8 cellular contexts compared by ENCODE assay signal in the genomic region with DNA sequence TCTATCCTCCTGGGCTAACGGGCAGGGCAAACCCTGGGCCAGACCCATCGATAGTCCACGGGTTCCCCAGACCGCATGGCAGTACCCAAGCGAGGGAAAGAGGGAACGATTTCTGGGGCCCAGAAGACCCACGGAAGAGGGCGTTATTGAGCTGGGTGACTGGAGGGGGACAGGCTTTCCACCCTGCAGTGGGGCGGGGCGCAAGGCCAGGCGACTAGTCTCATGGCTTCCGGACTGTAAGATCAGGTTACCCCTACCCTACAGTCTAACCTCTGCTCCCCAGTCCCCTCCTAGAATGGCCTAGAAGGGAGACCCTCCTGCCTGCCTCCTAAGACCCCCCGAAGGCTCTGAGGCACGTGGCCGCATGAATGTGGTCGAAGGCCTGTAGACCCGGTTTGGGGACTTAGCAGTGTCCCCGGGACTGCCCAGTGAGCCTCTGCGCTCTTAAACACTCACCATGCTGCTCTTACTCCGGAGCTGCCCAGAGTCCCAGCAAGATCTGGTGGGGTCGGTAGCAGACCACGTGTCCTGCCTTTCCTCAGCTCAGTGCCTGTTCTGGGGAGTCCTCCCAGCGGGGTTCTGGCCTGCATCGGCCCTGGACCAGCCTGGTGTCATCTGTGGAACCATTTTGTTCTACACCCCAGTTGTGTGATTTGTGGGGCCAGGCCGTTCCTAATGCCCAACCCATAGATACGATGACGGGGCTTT. TPM values are rescaled to one million over a fixed set of nuclear protein-coding genes. Genes with fewer than 3 reads are reported as not detected.
A peak's percentile ranks its signal among the peaks of the same experiment; 100 is the strongest.
DNase-seq lines count a peak whose midpoint lies in the region; ATAC-seq and TF ChIP-seq lines count a peak whose summit lies in the region.

No MANE protein-coding gene starts in this region.

- TF ChIP-seq POLR2A in thyroid gland (IDR thresholded peaks at IDR 0.05) = no peak

- peaks cover 5% of the 10 kb centered on the region for H3K36me3 ChIP-seq in mucosa of stomach (ENCODE audit: control insufficient read depth, insufficient read depth, low read length)
- H3K36me3 ChIP-seq in thyroid gland = peaks cover 9 to 15% of the 10 kb centered on the region in 2 donors

- peak in 8 of 10 experiments; percentile 28 to 57 (median 48) for DNase-seq in CD4-positive, alpha-beta T cell
- DNase-seq in GOT3 (lab: John Stamatoyannopoulos, UW) = peak; percentile 26
- peak; percentile 67 for DNase-seq in NCI-H510A (lab: John Stamatoyannopoulos, UW)
- DNase-seq in activated CD8-positive, alpha-beta memory T cell treated with anti-CD3 and anti-CD28 coated beads for 24 hours = peak; percentile 84
- DNase-seq in epithelial cell of prostate (ENCODE audit: low read depth, low spot score) = no peak
- DNase-seq in thyroid gland = peak; percentile 69

- TF ChIP-seq CTCF in CD4-positive, alpha-beta T cell (IDR thresholded peaks at IDR 0.05) = no peak
- TF ChIP-seq CTCF in thyroid gland (IDR thresholded peaks at IDR 0.05) = no peak

- H3K4me1 Mint-ChIP-seq in CD4-positive, alpha-beta T cell (ENCODE audit: low read depth) = peaks cover 76% of the 10 kb centered on the region

- no peaks in the 10 kb centered on the region for H3K9me3 ChIP-seq in CD4-positive, alpha-beta T cell (ENCODE audit: control insufficient read depth, low read length)
- H3K9me3 ChIP-seq in mucosa of stomach (ENCODE audit: control insufficient read depth, low read length) (no peaks in the 10 kb centered on the region), thyroid gland (no peaks in the 10 kb centered on the region)

- H3K4me1 ChIP-seq in mucosa of stomach (ENCODE audit: control insufficient read depth, insufficient read depth, low read length) = peaks cover 9% of the 10 kb centered on the region
- peaks cover 8 to 18% of the 10 kb centered on the region in 2 donors for H3K4me1 ChIP-seq in thyroid gland

- H3K27me3 ChIP-seq in CD4-positive, alpha-beta T cell (ENCODE audit: control insufficient read depth, insufficient read depth, low read length) = no peaks in the 10 kb centered on the region
- H3K27me3 ChIP-seq in mucosa of stomach (ENCODE audit: control insufficient read depth, insufficient read depth, low read length) (no peaks in the 10 kb centered on the region), thyroid gland (no peaks in the 10 kb centered on the region)

- intact Hi-C loops in CD4-positive, alpha-beta T cell (cut with DNase I, micrococcal nuclease) = loop anchor here (1.0 to 5.0 kb wide), 4 partner anchors 24 to 159 kb away; partner anchors contain the start of genes RANGRF (in 1 of the 2) and RPL26 (in 1 of the 2)
- intact Hi-C loops in thyroid gland (cut with DNase I) = loop anchor here (10.0 kb wide), 2 partner anchors 71 to 99 kb away; partner anchors contain the start of genes HES7 and SLC25A35

- peak overlapping the region; percentile 89 for H3K27ac ChIP-seq in CD4-positive, alpha-beta T cell (ENCODE audit: low read depth, low read length)
- H3K27ac ChIP-seq in epithelial cell of prostate = peak overlapping the region; percentile 96
- H3K27ac ChIP-seq in thyroid gland = peak overlapping the region; percentile 93 to 99 (median 98)

- H3K36me3 Mint-ChIP-seq in CD4-positive, alpha-beta T cell (ENCODE audit: low read depth) = peaks cover 67% of the 10 kb centered on the region

- WGBS in thyroid gland, 2 donors = 4 to 5% methylated on average over 21 to 24 of the region's 27 CpGs

- CTCF ChIA-PET in CD4-positive, alpha-beta T cell (lab: Charles Lee) = interaction anchor here (0.9 to 4.0 kb wide), 9 partner anchors 9 to 104 kb away, joined by 3 to 30 read pairs (median 8); partner anchors contain the start of genes BORCS6, CTC1 and SLC25A35

- H3K27me3 Mint-ChIP-seq in CD4-positive, alpha-beta T cell = peaks cover 42% of the 10 kb centered on the region

- POLR2A ChIA-PET in CD4-positive, alpha-beta T cell (lab: Charles Lee) = interaction anchor here (0.8 to 19.8 kb wide), 24 partner anchors 12 to 1091 kb away, joined by 3 to 630 read pairs (median 21); partner anchors contain the start of genes ALOXE3, AURKB, BORCS6 and CNTROB

- peak overlapping the region; percentile 99 for H3K27ac Mint-ChIP-seq in CD4-positive, alpha-beta T cell

- peaks cover 2% of the 10 kb centered on the region for H3K9me3 Mint-ChIP-seq in CD4-positive, alpha-beta T cell

- peak overlapping the region; percentile 98 for H3K4me3 Mint-ChIP-seq in CD4-positive, alpha-beta T cell

- H3K4me3 ChIP-seq in mucosa of stomach (ENCODE audit: low read length) (peak overlapping the region; percentile 85), thyroid gland (replicated peaks in 1 of 3) (peak overlapping the region; percentile 3 to 66 (median 25))

- H3K9ac ChIP-seq in mucosa of stomach (ENCODE audit: low read length) = peak overlapping the region; percentile 91

- ATAC-seq in CD4-positive, alpha-beta T cell (ENCODE audit: poor library complexity) = no peak
- no peak for ATAC-seq in GM19023 (IDR thresholded peaks at IDR 0.05; ENCODE audit: unreplicated experiment)

RNA-seq across cellular contexts. Expression of gene AURKB, which starts 13.1 kb away (rescaled TPM):
- 1 to 10 TPM in 1 of 2 experiments, under 1 TPM in 1; 0.56 to 1.4 TPM for total RNA-seq in CD4-positive, alpha-beta T cell
- total RNA-seq in thyroid gland = 1 to 10 TPM in 1 of 4 donors, not detected in 3; 6.0 TPM

RNA-seq across cellular contexts. Expression of gene CTC1, which starts 24.3 kb away (rescaled TPM):
- total RNA-seq in CD4-positive, alpha-beta T cell = 100 to 1,000 TPM; 259 to 269 TPM
- total RNA-seq in thyroid gland = 10 to 100 TPM; 19.2 to 40.3 (median 21.2) TPM

RNA-seq across cellular contexts. Expression of gene PFAS, which starts 25.6 kb away (rescaled TPM):
- 10 to 100 TPM; 22.3 to 23.0 TPM for total RNA-seq in CD4-positive, alpha-beta T cell
- total RNA-seq in thyroid gland = 10 to 100 TPM; 14.8 to 39.5 (median 18.3) TPM

RNA-seq across cellular contexts. Expression of gene BORCS6, which starts 33.5 kb away (rescaled TPM):
- total RNA-seq in CD4-positive, alpha-beta T cell = 1 to 10 TPM; 6.1 to 6.4 TPM
- 10 to 100 TPM in 3 of 4 donors, 1 to 10 TPM in 1; 7.7 to 17.0 (median 15.5) TPM for total RNA-seq in thyroid gland

RNA-seq across cellular contexts. Expression of gene TMEM107, which starts 47.3 kb away (rescaled TPM):
- total RNA-seq in CD4-positive, alpha-beta T cell = 10 to 100 TPM; 12.2 to 12.9 TPM
- total RNA-seq in thyroid gland = 10 to 100 TPM; 19.7 to 34.7 (median 32.2) TPM

Comparison
In these comparisons a context has a peak if more than half of its experiments do, and no peak if none do; other contexts are left out.
1. RNA of gene CTC1, which starts 24.3 kb away (total RNA-seq): 259 to 269 TPM in CD4-positive, alpha-beta T cell; 19.2 to 40.3 TPM in thyroid gland; every median in the first group is over 4 times any median in the second.
2. Peak in every context shown above with its lines, with median percentiles within 50 percentile points of each other: H3K27ac ChIP-seq.